20 cellular contexts compared by ENCODE assay signal in genomic region chr22:36008131-36008530, GRCh38. TPM values are rescaled to one million over a fixed set of nuclear protein-coding genes. Genes with fewer than 3 reads are reported as not detected.
"Had no signal": no experiment of that assay in that cellular context is flagged by ENCODE, and none has a peak within 500 bp of the region (broad histone marks: within the 10 kb centered on the region; RNA-seq: fewer than 3 reads in every experiment).

No MANE protein-coding gene starts in this region.

- H3K27me3 ChIP-seq: testis, upper lobe of left lung had no signal

- H3K4me3 ChIP-seq: coronary artery, testis, upper lobe of left lung had no signal

- H3K9me3 ChIP-seq: testis, upper lobe of left lung had no signal

- H3K27ac Mint-ChIP-seq: activated B cell treated with CpG ODN at 0.5 μM for 24 hours; activated CD4-positive, alpha-beta memory T cell treated with anti-CD3 and anti-CD28 coated beads, Interleukin-2, amount 10 ng/mL, durations not matched to agents 7 days and 5 days; activated CD8-positive, alpha-beta memory T cell treated with anti-CD3 and anti-CD28 coated beads, Interleukin-2, amount 10 ng/mL, durations not matched to agents 7 days and 5 days; activated naive CD4-positive, alpha-beta T cell treated with anti-CD3 and anti-CD28 coated beads for 36 hours; activated T-helper 2 cell treated with anti-CD3 and anti-CD28 coated beads, Interferon-gamma antibody, Interleukin-2, Interleukin-4, amounts not matched to agents 10 μg/mL and 5 μg/mL and 100 μg/mL, durations not matched to agents 14 hours and 24 hours and 36 hours; natural killer cell treated with Interleukin-12 subunit alpha and Interleukin-12 subunit beta and Interleukin-15 and Interleukin-18, amount 100 ng/mL, for 72 hours; stimulated activated naive CD8-positive, alpha-beta T cell treated with anti-CD3 and anti-CD28 coated beads, Interleukin-15, amount 100 ng/mL, for 72 hours had no signal

- ATAC-seq: activated CD8-positive, alpha-beta memory T cell treated with anti-CD3 and anti-CD28 coated beads, Interleukin-2, amount 10 ng/mL, durations not matched to agents 7 days and 5 days; natural killer cell treated with Interleukin-12 subunit alpha and Interleukin-12 subunit beta and Interleukin-15 and Interleukin-18, amount 100 ng/mL, for 72 hours; stimulated activated naive CD8-positive, alpha-beta T cell treated with anti-CD3 and anti-CD28 coated beads, Interleukin-15, amount 100 ng/mL, for 72 hours had no signal

- H3K9me3 Mint-ChIP-seq: activated B cell treated with CpG ODN at 0.5 μM for 24 hours; activated CD4-positive, alpha-beta memory T cell treated with anti-CD3 and anti-CD28 coated beads, Interleukin-2, amount 10 ng/mL, durations not matched to agents 7 days and 5 days; activated naive CD4-positive, alpha-beta T cell treated with anti-CD3 and anti-CD28 coated beads for 36 hours; activated T-helper 2 cell treated with anti-CD3 and anti-CD28 coated beads, Interferon-gamma antibody, Interleukin-2, Interleukin-4, amounts not matched to agents 10 μg/mL and 5 μg/mL and 100 μg/mL, durations not matched to agents 14 hours and 24 hours and 36 hours; central memory CD8-positive, alpha-beta T cell; natural killer cell treated with Interleukin-12 subunit alpha and Interleukin-12 subunit beta and Interleukin-15 and Interleukin-18, amount 100 ng/mL, for 72 hours; stimulated activated naive CD8-positive, alpha-beta T cell treated with anti-CD3 and anti-CD28 coated beads, Interleukin-15, amount 100 ng/mL, for 72 hours had no signal

- H3K36me3 Mint-ChIP-seq: activated CD8-positive, alpha-beta memory T cell treated with anti-CD3 and anti-CD28 coated beads, Interleukin-2, amount 10 ng/mL, durations not matched to agents 7 days and 5 days; natural killer cell treated with Interleukin-12 subunit alpha and Interleukin-12 subunit beta and Interleukin-15 and Interleukin-18, amount 100 ng/mL, for 72 hours had no signal

- H3K4me3 Mint-ChIP-seq: activated B cell treated with CpG ODN at 0.5 μM for 24 hours; activated CD4-positive, alpha-beta memory T cell treated with anti-CD3 and anti-CD28 coated beads, Interleukin-2, amount 10 ng/mL, durations not matched to agents 7 days and 5 days; activated CD8-positive, alpha-beta memory T cell treated with anti-CD3 and anti-CD28 coated beads, Interleukin-2, amount 10 ng/mL, durations not matched to agents 7 days and 5 days; activated naive CD4-positive, alpha-beta T cell treated with anti-CD3 and anti-CD28 coated beads for 36 hours; central memory CD8-positive, alpha-beta T cell; natural killer cell treated with Interleukin-12 subunit alpha and Interleukin-12 subunit beta and Interleukin-15 and Interleukin-18, amount 100 ng/mL, for 72 hours; stimulated activated naive CD8-positive, alpha-beta T cell treated with anti-CD3 and anti-CD28 coated beads, Interleukin-15, amount 100 ng/mL, for 72 hours had no signal

- H3K27ac ChIP-seq: coronary artery, testis, upper lobe of left lung had no signal

- H3K4me1 Mint-ChIP-seq: activated B cell treated with CpG ODN at 0.5 μM for 24 hours; activated CD4-positive, alpha-beta memory T cell treated with anti-CD3 and anti-CD28 coated beads, Interleukin-2, amount 10 ng/mL, durations not matched to agents 7 days and 5 days; activated CD8-positive, alpha-beta memory T cell treated with anti-CD3 and anti-CD28 coated beads, Interleukin-2, amount 10 ng/mL, durations not matched to agents 7 days and 5 days; central memory CD8-positive, alpha-beta T cell; stimulated activated naive CD8-positive, alpha-beta T cell treated with anti-CD3 and anti-CD28 coated beads, Interleukin-15, amount 100 ng/mL, for 72 hours had no signal

- DNase-seq: activated B cell treated with CpG ODN at 0.5 μM for 24 hours; activated CD4-positive, alpha-beta memory T cell treated with anti-CD3 and anti-CD28 coated beads, Interleukin-2, amount 10 ng/mL, durations not matched to agents 7 days and 5 days; activated CD4-positive, alpha-beta T cell treated with anti-CD3 and anti-CD28 coated beads for 48 hours; activated CD8-positive, alpha-beta memory T cell treated with anti-CD3 and anti-CD28 coated beads, Interleukin-2, amount 10 ng/mL, durations not matched to agents 7 days and 5 days; activated naive CD4-positive, alpha-beta T cell treated with anti-CD3 and anti-CD28 coated beads for 36 hours; aorta; hippocampal formation; left cardiac atrium; posterior cingulate gyrus; retina; stimulated activated CD4-positive, alpha-beta T cell treated with anti-CD3 and anti-CD28 coated beads, Interleukin-2, amount 100 ng/mL, for 48 hours; stimulated activated naive CD8-positive, alpha-beta T cell treated with anti-CD3 and anti-CD28 coated beads, Interleukin-15, amount 100 ng/mL, for 72 hours; T-helper 1 cell; T-helper 9 cell; testis; upper lobe of left lung had no signal

- H3K36me3 ChIP-seq: upper lobe of left lung had no signal

RNA-seq across cellular contexts. Expression of gene RBFOX2, which starts 20.5 kb away (rescaled TPM):
- total RNA-seq: activated B cell treated with CpG ODN at 0.5 μM for 24 hours had no signal
